1 cellular context compared by ENCODE assay signal in the genomic region with DNA sequence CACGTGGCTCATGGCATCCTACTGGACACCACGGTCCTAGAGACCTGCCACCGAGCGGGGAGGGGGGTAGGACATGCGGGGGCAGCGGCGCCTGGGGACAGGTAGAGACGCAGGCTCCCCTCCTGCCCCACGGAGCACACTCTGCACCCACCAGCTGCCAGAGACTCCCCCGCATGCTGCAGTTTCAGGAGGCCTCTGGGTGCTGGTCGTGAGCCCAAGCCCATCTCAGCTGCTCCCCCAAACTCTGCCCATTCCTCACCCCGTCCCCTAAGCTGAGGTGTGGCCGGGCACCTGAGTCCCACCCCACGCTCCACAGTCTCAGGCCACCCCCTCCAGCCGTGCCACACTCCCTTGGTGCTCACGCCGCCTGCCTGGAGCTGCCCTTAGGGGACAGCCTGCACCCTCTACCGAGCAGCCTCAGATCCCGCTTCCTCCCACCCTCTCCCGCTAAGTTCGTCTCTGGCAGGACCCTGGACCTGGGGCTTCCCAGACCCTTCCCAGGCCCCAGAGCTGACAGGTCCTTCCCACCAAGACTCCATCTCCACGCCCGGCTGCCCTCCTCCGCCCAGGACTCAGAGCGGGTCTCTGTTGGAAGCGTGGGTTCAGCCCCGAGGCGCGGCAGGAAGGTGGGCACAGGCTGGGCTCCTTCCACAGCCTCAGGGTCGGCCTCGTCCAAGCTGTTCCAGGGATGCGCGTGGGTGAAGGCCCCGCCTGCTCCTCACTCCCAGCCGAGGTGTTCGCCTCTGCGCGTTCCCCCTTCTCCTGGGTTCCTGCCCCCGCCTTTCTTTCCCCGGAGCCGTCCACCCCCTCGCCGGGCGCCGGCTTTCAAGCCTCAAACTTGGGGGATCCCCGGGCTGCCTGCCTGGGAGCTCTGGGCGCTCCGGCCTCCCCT.
TF ChIP-seq lines count a peak whose summit lies in the region.

No MANE protein-coding gene starts in this region.

TF ChIP-seq in SK-N-SH, 30 proteins besides CTCF, POLR2A, EP300 and RAD21 (continued from another document):
- TF ChIP-seq USF2 (IDR thresholded peaks at IDR 0.05; ENCODE audit: borderline replicate concordance, low read depth, low read length) = no peak
- no peak for TF ChIP-seq SMC3 (IDR thresholded peaks at IDR 0.05; ENCODE audit: low read depth, low read length)
- TF ChIP-seq GABPA (IDR thresholded peaks at IDR 0.05; ENCODE audit: low read depth) = no peak
